ENCODE assay signal across 14 cellular contexts in the genomic region with DNA sequence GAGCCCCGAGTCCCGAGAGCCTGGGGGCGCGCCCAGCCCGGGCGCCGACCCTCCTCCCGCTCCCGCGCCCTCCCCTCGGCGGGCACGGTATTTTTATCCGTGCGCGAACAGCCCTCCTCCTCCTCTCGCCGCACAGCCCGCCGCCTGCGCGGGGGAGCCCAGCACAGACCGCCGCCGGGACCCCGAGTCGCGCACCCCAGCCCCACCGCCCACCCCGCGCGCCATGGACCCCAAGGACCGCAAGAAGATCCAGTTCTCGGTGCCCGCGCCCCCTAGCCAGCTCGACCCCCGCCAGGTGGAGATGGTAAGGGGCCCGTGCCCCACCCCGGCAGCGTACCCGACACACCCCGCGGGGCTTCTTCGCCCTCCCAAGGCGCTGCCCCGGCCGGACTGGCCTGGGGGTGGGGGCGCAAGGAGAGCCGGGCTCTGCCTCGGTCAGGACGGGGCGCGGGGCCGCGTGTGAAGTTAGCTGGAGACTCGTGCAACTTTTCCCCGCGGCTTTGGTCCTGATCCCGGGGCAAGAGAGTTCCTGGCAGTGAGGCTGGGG. TPM values are rescaled to one million over a fixed set of nuclear protein-coding genes. Genes with fewer than 3 reads are reported as not detected.
DNase-seq lines count a peak whose midpoint lies in the region; ATAC-seq and TF ChIP-seq lines count a peak whose summit lies in the region.
"Had no signal": no experiment of that assay in that cellular context is flagged by ENCODE, and none has a peak within 500 bp of the region (broad histone marks: within the 10 kb centered on the region; RNA-seq: fewer than 3 reads in every experiment).

No MANE protein-coding gene starts in this region.

- intact Hi-C loops in lower lobe of right lung (cut with DNase I) = no loop called here

- H3K4me3 Mint-ChIP-seq in central memory CD8-positive, alpha-beta T cell = peak overlapping the region; percentile 43
- H3K4me3 Mint-ChIP-seq in stimulated activated effector memory CD8-positive, alpha-beta T cell treated with anti-CD3 and anti-CD28 coated beads, Interleukin-12 subunit alpha, Interleukin-12 subunit beta, amount 100 ng/mL, for 72 hours = peak overlapping the region; percentile 40
- H3K4me3 Mint-ChIP-seq: activated CD4-positive, alpha-beta T cell treated with anti-CD3 and anti-CD28 coated beads, Interleukin-2, amount 10 ng/mL, durations not matched to agents 7 days and 5 days had no signal

- no peaks in the 10 kb centered on the region for H3K9me3 Mint-ChIP-seq in central memory CD8-positive, alpha-beta T cell
- H3K9me3 Mint-ChIP-seq in stimulated activated effector memory CD8-positive, alpha-beta T cell treated with anti-CD3 and anti-CD28 coated beads, Interleukin-12 subunit alpha, Interleukin-12 subunit beta, amount 100 ng/mL, for 72 hours = no peaks in the 10 kb centered on the region
- H3K9me3 Mint-ChIP-seq: activated CD4-positive, alpha-beta T cell treated with anti-CD3 and anti-CD28 coated beads, Interleukin-2, amount 10 ng/mL, durations not matched to agents 7 days and 5 days; memory B cell had no signal

- no peaks in the 10 kb centered on the region for H3K36me3 ChIP-seq in HUES6 (ENCODE audit: control insufficient read depth, insufficient read depth, low read length)
- no peaks in the 10 kb centered on the region for H3K36me3 ChIP-seq in lower lobe of right lung
- H3K36me3 ChIP-seq: HAP-1 had no signal

- peaks cover 28% of the 10 kb centered on the region for H3K4me1 Mint-ChIP-seq in central memory CD8-positive, alpha-beta T cell
- peaks cover 24% of the 10 kb centered on the region for H3K4me1 Mint-ChIP-seq in stimulated activated effector memory CD8-positive, alpha-beta T cell treated with anti-CD3 and anti-CD28 coated beads, Interleukin-12 subunit alpha, Interleukin-12 subunit beta, amount 100 ng/mL, for 72 hours

- H3K4me3 ChIP-seq in HUES6 (ENCODE audit: low read depth, low read length) = peak overlapping the region; percentile 75
- H3K4me3 ChIP-seq in lower lobe of right lung = peak overlapping the region; percentile 49
- H3K4me3 ChIP-seq: HAP-1 had no signal

- H3K27me3 ChIP-seq in HUES6 (ENCODE audit: control insufficient read depth, insufficient read depth, low read length) = peaks cover 61% of the 10 kb centered on the region
- peaks cover 33% of the 10 kb centered on the region for H3K27me3 ChIP-seq in lower lobe of right lung (ENCODE audit: low read depth)

- POLR2A ChIA-PET in RWPE1 (lab: Yijun Ruan, JAX; ENCODE audit: low non-redundant PET) = no interaction called here

- H3K27ac ChIP-seq in HUES6 (ENCODE audit: low read depth, low read length) (no peak overlapping the region), lower lobe of right lung (peak overlapping the region; percentile 25), RWPE1 (no peak overlapping the region)
- H3K27ac ChIP-seq: HL-60 had no signal

- CTCF ChIA-PET in RWPE1 (lab: Yijun Ruan, JAX) = interaction anchor here (0.6 kb wide), 1 partner anchor 1399 kb away, joined by 3 read pairs; the partner anchor contains the start of gene KRTAP1-5

- peaks cover 2% of the 10 kb centered on the region for H3K36me3 Mint-ChIP-seq in central memory CD8-positive, alpha-beta T cell (ENCODE audit: insufficient read depth)
- H3K36me3 Mint-ChIP-seq in stimulated activated effector memory CD8-positive, alpha-beta T cell treated with anti-CD3 and anti-CD28 coated beads, Interleukin-12 subunit alpha, Interleukin-12 subunit beta, amount 100 ng/mL, for 72 hours = peaks cover 10% of the 10 kb centered on the region
- H3K36me3 Mint-ChIP-seq: memory B cell had no signal

- H3K9me3 ChIP-seq in HUES6 (ENCODE audit: control insufficient read depth, insufficient read depth, low read depth, low read length) (no peaks in the 10 kb centered on the region), lower lobe of right lung (no peaks in the 10 kb centered on the region)
- H3K9me3 ChIP-seq: HAP-1 had no signal

- TF ChIP-seq CTCF in lower lobe of right lung (IDR thresholded peaks at IDR 0.05) (no peak), RWPE1 (conservative IDR thresholded peaks at IDR 0.05; ENCODE audit: low read depth) (no peak)

- ATAC-seq in central memory CD8-positive, alpha-beta T cell (replicated peaks; ENCODE audit: extremely low read depth, poor library complexity, severe bottlenecking) = no peak
- ATAC-seq in lower lobe of right lung = no peak
- ATAC-seq in stimulated activated effector memory CD8-positive, alpha-beta T cell treated with anti-CD3 and anti-CD28 coated beads, Interleukin-12 subunit alpha, Interleukin-12 subunit beta, amount 100 ng/mL, for 72 hours = no peak
- ATAC-seq in HG03280 (IDR thresholded peaks at IDR 0.05; ENCODE audit: unreplicated experiment) = no peak
- ATAC-seq in HG02884 (IDR thresholded peaks at IDR 0.05; ENCODE audit: unreplicated experiment) = no peak

- H3K4me1 ChIP-seq in HUES6 (ENCODE audit: control insufficient read depth, insufficient read depth, low read length) = peaks cover 54% of the 10 kb centered on the region
- H3K4me1 ChIP-seq in lower lobe of right lung = peaks cover 19% of the 10 kb centered on the region
- H3K4me1 ChIP-seq: HAP-1 had no signal

- no peak overlapping the region for H3K9ac ChIP-seq in HUES6 (ENCODE audit: low read length)

- H3K27me3 Mint-ChIP-seq in central memory CD8-positive, alpha-beta T cell = peaks cover 60% of the 10 kb centered on the region

- H3K27ac Mint-ChIP-seq in central memory CD8-positive, alpha-beta T cell (ENCODE audit: low read depth) = no peak overlapping the region
- H3K27ac Mint-ChIP-seq in stimulated activated effector memory CD8-positive, alpha-beta T cell treated with anti-CD3 and anti-CD28 coated beads, Interleukin-12 subunit alpha, Interleukin-12 subunit beta, amount 100 ng/mL, for 72 hours = no peak overlapping the region
- H3K27ac Mint-ChIP-seq: activated CD4-positive, alpha-beta T cell treated with anti-CD3 and anti-CD28 coated beads, Interleukin-2, amount 10 ng/mL, durations not matched to agents 7 days and 5 days; memory B cell had no signal

- no peak for DNase-seq in central memory CD8-positive, alpha-beta T cell (ENCODE audit: low spot score in 2 of 2)
- no peak for DNase-seq in lower lobe of right lung
- no peak for DNase-seq in stimulated activated effector memory CD8-positive, alpha-beta T cell treated with anti-CD3 and anti-CD28 coated beads, Interleukin-12 subunit alpha, Interleukin-12 subunit beta, amount 100 ng/mL, for 72 hours (ENCODE audit: low spot score in 2 of 2)
- no peak for DNase-seq in SKM-1 (lab: John Stamatoyannopoulos, UW; ENCODE audit: unreplicated experiment)
- no peak for DNase-seq in RWPE1 (ENCODE audit: low spot score)
- DNase-seq: activated CD4-positive, alpha-beta T cell treated with anti-CD3 and anti-CD28 coated beads, Interleukin-2, amount 10 ng/mL, durations not matched to agents 7 days and 5 days; activated naive CD4-positive, alpha-beta T cell treated with anti-CD3 and anti-CD28 coated beads, Interleukin-2, amount 50 U/mL, for 16 hours; NCI-H1694 had no signal

RNA-seq across cellular contexts. Expression of gene PPP1R1B, which starts 0.5 kb away (rescaled TPM):
- 23.9 TPM for total RNA-seq in lower lobe of right lung
- total RNA-seq: activated CD4-positive, alpha-beta T cell treated with anti-CD3 and anti-CD28 coated beads, Interleukin-2, amount 10 ng/mL, durations not matched to agents 7 days and 5 days had no signal

RNA-seq across cellular contexts. Expression of gene STARD3, which starts 9.7 kb away (rescaled TPM):
- 76.6 TPM for total RNA-seq in lower lobe of right lung

RNA-seq across cellular contexts. Expression of gene NEUROD2, which starts 19.5 kb away (rescaled TPM):
- not detected for total RNA-seq in lower lobe of right lung
- total RNA-seq: activated CD4-positive, alpha-beta T cell treated with anti-CD3 and anti-CD28 coated beads, Interleukin-2, amount 10 ng/mL, durations not matched to agents 7 days and 5 days had no signal

RNA-seq across cellular contexts. Expression of gene TCAP, which starts 37.9 kb away (rescaled TPM):
- total RNA-seq in lower lobe of right lung = 3.7 TPM

RNA-seq across cellular contexts. Expression of gene PNMT, which starts 41.0 kb away (rescaled TPM):
- 3.9 TPM for total RNA-seq in lower lobe of right lung
